8 cellular contexts compared by ENCODE assay signal in genomic region chr12:65825323-65825572, GRCh38. TPM values are rescaled to one million over a fixed set of nuclear protein-coding genes. Genes with fewer than 3 reads are reported as not detected.
DNase-seq lines count a peak whose midpoint lies in the region; ATAC-seq and TF ChIP-seq lines count a peak whose summit lies in the region.

No MANE protein-coding gene starts in this region.

- H3K27ac Mint-ChIP-seq in activated CD8-positive, alpha-beta T cell treated with anti-CD3 and anti-CD28 coated beads for 36 hours = no peak overlapping the region

- CTCF ChIA-PET in activated CD8-positive, alpha-beta T cell treated with anti-CD3 and anti-CD28 coated beads for 36 hours (lab: Charles Lee) = no interaction called here

- DNase-seq in activated CD8-positive, alpha-beta T cell treated with anti-CD3 and anti-CD28 coated beads for 36 hours = no peak
- no peak for DNase-seq in left ventricle myocardium inferior
- no peak for DNase-seq in NCI-H446 treated with DMSO at 0.1 percent for 48 hours (lab: John Stamatoyannopoulos, UW)
- no peak for DNase-seq in central memory CD4-positive, alpha-beta T cell

- no peaks in the 10 kb centered on the region for H3K9me3 ChIP-seq in left ventricle myocardium inferior (replicated peaks)

- POLR2A ChIA-PET in activated CD8-positive, alpha-beta T cell treated with anti-CD3 and anti-CD28 coated beads for 36 hours (lab: Charles Lee) = no interaction called here

- H3K27me3 ChIP-seq in left ventricle myocardium inferior (ENCODE audit: low read depth) = peaks cover 95% of the 10 kb centered on the region
- H3K27me3 ChIP-seq in rectal smooth muscle tissue (ENCODE audit: control insufficient read depth, insufficient read depth, low read length) = peaks cover 15% of the 10 kb centered on the region

- H3K9me3 Mint-ChIP-seq in activated CD8-positive, alpha-beta T cell treated with anti-CD3 and anti-CD28 coated beads for 36 hours = peaks cover 2% of the 10 kb centered on the region

- peaks cover 20% of the 10 kb centered on the region for H3K4me1 Mint-ChIP-seq in activated CD8-positive, alpha-beta T cell treated with anti-CD3 and anti-CD28 coated beads for 36 hours (ENCODE audit: low read depth)

- H3K27me3 Mint-ChIP-seq in activated CD8-positive, alpha-beta T cell treated with anti-CD3 and anti-CD28 coated beads for 36 hours = peaks cover 52% of the 10 kb centered on the region

- intact Hi-C loops in activated CD8-positive, alpha-beta T cell treated with anti-CD3 and anti-CD28 coated beads for 36 hours (cut with micrococcal nuclease) = no loop called here
- intact Hi-C loops in left ventricle myocardium inferior (cut with micrococcal nuclease) = no loop called here

- peak overlapping the region; percentile 67 for H3K4me3 Mint-ChIP-seq in activated CD8-positive, alpha-beta T cell treated with anti-CD3 and anti-CD28 coated beads for 36 hours

- H3K36me3 Mint-ChIP-seq in activated CD8-positive, alpha-beta T cell treated with anti-CD3 and anti-CD28 coated beads for 36 hours (ENCODE audit: low read depth) = no peaks in the 10 kb centered on the region

- H3K9ac ChIP-seq in rectal smooth muscle tissue (ENCODE audit: low read length) = no peak overlapping the region

- H3K36me3 ChIP-seq in left ventricle myocardium inferior = no peaks in the 10 kb centered on the region
- no peaks in the 10 kb centered on the region for H3K36me3 ChIP-seq in rectal smooth muscle tissue (ENCODE audit: control insufficient read depth, insufficient read depth, low read length)

- H3K4me3 ChIP-seq in GM08714 (ENCODE audit: low read length) (peak overlapping the region; percentile 40), left ventricle myocardium inferior (peak overlapping the region; percentile 73), rectal smooth muscle tissue (ENCODE audit: low read length) (peak overlapping the region; percentile 82)

- TF ChIP-seq CTCF in activated CD8-positive, alpha-beta T cell treated with anti-CD3 and anti-CD28 coated beads for 36 hours (IDR thresholded peaks at IDR 0.05) = no peak
- no peak for TF ChIP-seq CTCF in left ventricle myocardium inferior (IDR thresholded peaks at IDR 0.05; ENCODE audit: borderline replicate concordance)

- peaks cover 38% of the 10 kb centered on the region for H3K4me1 ChIP-seq in left ventricle myocardium inferior
- H3K4me1 ChIP-seq in rectal smooth muscle tissue (ENCODE audit: control insufficient read depth, insufficient read depth, low read length) = no peaks in the 10 kb centered on the region

- no peak overlapping the region for H3K27ac ChIP-seq in left ventricle myocardium inferior (replicated peaks)
- H3K27ac ChIP-seq in rectal smooth muscle tissue (ENCODE audit: low read depth, low read length) = no peak overlapping the region

- ATAC-seq in activated CD8-positive, alpha-beta T cell treated with anti-CD3 and anti-CD28 coated beads for 36 hours = peak; percentile 15
- ATAC-seq in GM19463 (IDR thresholded peaks at IDR 0.05; ENCODE audit: unreplicated experiment) (no peak), HG02610 (IDR thresholded peaks at IDR 0.05; ENCODE audit: unreplicated experiment) (no peak)

RNA-seq across cellular contexts. Expression of gene HMGA2, which starts 1.0 kb away (rescaled TPM):
- total RNA-seq in activated CD8-positive, alpha-beta T cell treated with anti-CD3 and anti-CD28 coated beads for 36 hours = not detected
- total RNA-seq in left ventricle myocardium inferior = not detected
